8 cellular contexts compared by ENCODE assay signal in genomic region chr2:127479219-127479825, GRCh38. TPM values are rescaled to one million over a fixed set of nuclear protein-coding genes. Genes with fewer than 3 reads are reported as not detected.
A peak's percentile ranks its signal among the peaks of the same experiment; 100 is the strongest.
DNase-seq lines count a peak whose midpoint lies in the region; ATAC-seq and TF ChIP-seq lines count a peak whose summit lies in the region.

No MANE protein-coding gene starts in this region.

- H3K27me3 ChIP-seq in osteoblast (ENCODE audit: insufficient read depth, low read length): no peaks in the 10 kb centered on the region

- H3K27ac ChIP-seq in osteoblast (ENCODE audit: low read depth, low read length): no peak overlapping the region

- H3K4me3 Mint-ChIP-seq in stimulated activated naive CD8-positive, alpha-beta T cell treated with anti-CD3 and anti-CD28 coated beads, Interleukin-15, amount 100 ng/mL, for 72 hours: no peak overlapping the region

- no peak overlapping the region for H3K4me2 ChIP-seq in osteoblast (ENCODE audit: insufficient read depth, low read length)

- H3K4me1 ChIP-seq in osteoblast (ENCODE audit: insufficient read depth, low read length): no peaks in the 10 kb centered on the region

- peaks cover 37% of the 10 kb centered on the region for H3K36me3 ChIP-seq in osteoblast (ENCODE audit: insufficient read depth, low read length)

- no peak overlapping the region for H3K4me3 ChIP-seq in osteoblast (ENCODE audit: insufficient read depth, low read length)

- TF ChIP-seq CTCF in osteoblast (IDR thresholded peaks at IDR 0.05; ENCODE audit: extremely low read depth, low read depth, low read length): peak; percentile 81

- H4K20me1 ChIP-seq in osteoblast (ENCODE audit: insufficient read depth, low read length): peaks cover 4% of the 10 kb centered on the region

- H3K9me3 Mint-ChIP-seq in stimulated activated naive CD8-positive, alpha-beta T cell treated with anti-CD3 and anti-CD28 coated beads, Interleukin-15, amount 100 ng/mL, for 72 hours: peaks cover 7 to 15% of the 10 kb centered on the region in 2 donors

- H3K27ac Mint-ChIP-seq in stimulated activated naive CD8-positive, alpha-beta T cell treated with anti-CD3 and anti-CD28 coated beads, Interleukin-15, amount 100 ng/mL, for 72 hours: no peak overlapping the region

- H2AFZ ChIP-seq in osteoblast (ENCODE audit: low read length): no peak overlapping the region

- H3K79me2 ChIP-seq in osteoblast (ENCODE audit: insufficient read depth, low read length): no peaks in the 10 kb centered on the region

- peak; percentile 63 for ATAC-seq in stimulated activated naive CD8-positive, alpha-beta T cell treated with anti-CD3 and anti-CD28 coated beads, Interleukin-15, amount 100 ng/mL, for 72 hours
- ATAC-seq in stimulated activated naive CD8-positive, alpha-beta T cell treated with anti-CD3 and anti-CD28 coated beads, Interleukin-15, Interleukin-2, amounts not matched to agents 100 U/mL and 50 U/mL, for 24 hours: no peak
- ATAC-seq in SK-N-SH treated with all-trans-retinoic acid at 6 μM for 48 hours: peak; percentile 93

- H3K9me3 ChIP-seq in osteoblast (ENCODE audit: low read depth, low read length): no peaks in the 10 kb centered on the region

- no peaks in the 10 kb centered on the region for H3K4me1 Mint-ChIP-seq in stimulated activated naive CD8-positive, alpha-beta T cell treated with anti-CD3 and anti-CD28 coated beads, Interleukin-15, amount 100 ng/mL, for 72 hours

- H3K27me3 Mint-ChIP-seq in stimulated activated naive CD8-positive, alpha-beta T cell treated with anti-CD3 and anti-CD28 coated beads, Interleukin-15, amount 100 ng/mL, for 72 hours: no peaks in the 10 kb centered on the region

- no peak for DNase-seq in stimulated activated naive CD8-positive, alpha-beta T cell treated with anti-CD3 and anti-CD28 coated beads, Interleukin-15, amount 100 ng/mL, for 72 hours
- no peak for DNase-seq in stimulated activated naive CD8-positive, alpha-beta T cell treated with anti-CD3 and anti-CD28 coated beads, Interleukin-15, Interleukin-2, amounts not matched to agents 100 U/mL and 50 U/mL, for 24 hours
- peak; percentile 74 for DNase-seq in NAMALWA (ENCODE audit: low spot score)
- peak; percentile 85 for DNase-seq in fibroblast of peridontal ligament (ENCODE audit: extremely low read depth)
- peak; percentile 14 for DNase-seq in osteoblast (ENCODE audit: insufficient read length, low spot score, missing footprints)
- DNase-seq in stimulated activated CD8-positive, alpha-beta memory T cell treated with anti-CD3 and anti-CD28 coated beads, Interleukin-4, amount 100 ng/mL, for 48 hours: no peak
- no peak for DNase-seq in effector CD4-positive, alpha-beta T cell

TF ChIP-seq in SK-N-SH treated with all-trans-retinoic acid at 6 μM for 48 hours, 23 proteins besides CTCF, POLR2A, EP300 and RAD21:
- TF ChIP-seq BACH2 (CRISPR knock-in tag; IDR thresholded peaks at IDR 0.05; ENCODE audit: borderline replicate concordance) (no peak), OSR1 (CRISPR knock-in tag; IDR thresholded peaks at IDR 0.05) (no peak), CSDC2 (CRISPR knock-in tag; IDR thresholded peaks at IDR 0.05) (no peak), PATZ1 (CRISPR knock-in tag; IDR thresholded peaks at IDR 0.05; ENCODE audit: borderline replicate concordance) (no peak), ISL1 (CRISPR knock-in tag; IDR thresholded peaks at IDR 0.05) (no peak), PPARA (CRISPR knock-in tag; IDR thresholded peaks at IDR 0.05; ENCODE audit: borderline replicate concordance) (no peak), RARB (CRISPR knock-in tag; IDR thresholded peaks at IDR 0.05) (no peak)

RNA-seq across cellular contexts. Expression of gene IWS1, which starts 47.0 kb away (rescaled TPM):
- total RNA-seq in osteoblast: 28.3 and 36.6 TPM in 2 replicates

RNA-seq across cellular contexts. Expression of gene MYO7B, which starts 56.2 kb away (rescaled TPM):
- under 0.01 TPM in 2 replicates for total RNA-seq in osteoblast

Comparison
In these comparisons a context has a peak if more than half of its experiments do, and no peak if none do; other contexts are left out.
1. DNase-seq: peak in NAMALWA (single experiment), fibroblast of peridontal ligament (single experiment) and osteoblast (single experiment); none in stimulated activated naive CD8-positive, alpha-beta T cell treated with anti-CD3 and anti-CD28 coated beads, Interleukin-15, amount 100 ng/mL, for 72 hours (0 of 2), stimulated activated naive CD8-positive, alpha-beta T cell treated with anti-CD3 and anti-CD28 coated beads, Interleukin-15, Interleukin-2, amounts not matched to agents 100 U/mL and 50 U/mL, for 24 hours (single experiment), stimulated activated CD8-positive, alpha-beta memory T cell treated with anti-CD3 and anti-CD28 coated beads, Interleukin-4, amount 100 ng/mL, for 48 hours (single experiment) and effector CD4-positive, alpha-beta T cell (single experiment).